In the genomic region with DNA sequence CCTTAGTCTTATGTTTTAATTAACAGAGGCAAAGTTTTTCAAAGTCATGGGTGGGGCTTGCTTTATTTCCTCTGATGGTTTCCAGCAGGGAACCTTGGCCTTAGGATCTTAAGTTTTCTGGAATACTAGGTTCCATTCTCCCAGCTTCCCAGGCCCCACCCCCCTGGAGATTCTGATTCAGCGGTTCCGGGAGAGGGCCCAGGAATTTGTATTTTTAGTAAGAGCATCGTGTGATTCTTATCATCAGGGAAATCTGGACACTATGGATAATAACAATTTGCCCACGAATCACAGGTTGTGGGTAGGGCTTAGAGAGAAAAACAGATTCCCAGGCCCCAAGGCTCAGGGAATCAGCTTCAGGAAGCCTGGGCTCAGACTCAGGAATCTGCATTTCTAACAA, we compare ENCODE assay signal across 25 cellular contexts.
A peak's percentile ranks its signal among the peaks of the same experiment; 100 is the strongest.
DNase-seq lines count a peak whose midpoint lies in the region; ATAC-seq and TF ChIP-seq lines count a peak whose summit lies in the region.
"Had no signal": no experiment of that assay in that cellular context is flagged by ENCODE, and none has a peak within 500 bp of the region (broad histone marks: within the 10 kb centered on the region; RNA-seq: fewer than 3 reads in every experiment).

No MANE protein-coding gene starts in this region.

- H3K9me3 Mint-ChIP-seq in immature natural killer cell, result no peaks in the 10 kb centered on the region
- H3K9me3 Mint-ChIP-seq: activated CD4-positive, alpha-beta T cell treated with anti-CD3 and anti-CD28 coated beads, Interleukin-2, amount 10 ng/mL, durations not matched to agents 7 days and 5 days; memory B cell; neural crest cell; stimulated activated naive CD8-positive, alpha-beta T cell treated with anti-CD3 and anti-CD28 coated beads, Interleukin-15, Interleukin-2, amounts not matched to agents 100 ng/mL and 50 ng/mL, for 24 hours had no signal

- H3K4me3 ChIP-seq in right cardiac atrium (ENCODE audit: low read length) (no peak overlapping the region), brain microvascular endothelial cell (ENCODE audit: low read depth, low read length) (no peak overlapping the region), Peyer's patch (no peak overlapping the region)
- H3K4me3 ChIP-seq: thyroid gland had no signal

- H3K36me3 Mint-ChIP-seq in immature natural killer cell, result peaks cover 0 to 9% (median 4%) of the 10 kb centered on the region in 3 donors

- H3K27me3 Mint-ChIP-seq in immature natural killer cell (ENCODE audit: low read depth in 3 of 3), result no peaks in the 10 kb centered on the region
- H3K27me3 Mint-ChIP-seq: activated CD4-positive, alpha-beta T cell treated with anti-CD3 and anti-CD28 coated beads, Interleukin-2, amount 10 ng/mL, durations not matched to agents 7 days and 5 days; memory B cell; stimulated activated naive CD8-positive, alpha-beta T cell treated with anti-CD3 and anti-CD28 coated beads, Interleukin-15, Interleukin-2, amounts not matched to agents 100 ng/mL and 50 ng/mL, for 24 hours had no signal

- H3K4me1 Mint-ChIP-seq in immature natural killer cell, result peaks cover 12 to 13% of the 10 kb centered on the region in 2 donors

- intact Hi-C loops in right cardiac atrium (cut with DNase I), result loop anchor here in 1 of 4 donors (10.0 kb wide), 1 partner anchor 290 kb away; no protein-coding TSS in a partner anchor

- H3K27me3 ChIP-seq in right cardiac atrium (ENCODE audit: control insufficient read depth, insufficient read depth) (no peaks in the 10 kb centered on the region), brain microvascular endothelial cell (replicated peaks) (no peaks in the 10 kb centered on the region), Peyer's patch (no peaks in the 10 kb centered on the region)
- H3K27me3 ChIP-seq: SJCRH30, thyroid gland had no signal

- H3K36me3 ChIP-seq in brain microvascular endothelial cell (replicated peaks) (no peaks in the 10 kb centered on the region), Peyer's patch (no peaks in the 10 kb centered on the region)
- H3K36me3 ChIP-seq: SJCRH30, thyroid gland had no signal

- 50% methylated on average over 4 of the region's 4 CpGs for WGBS in right cardiac atrium

- no peak overlapping the region for H3K4me3 Mint-ChIP-seq in immature natural killer cell
- H3K4me3 Mint-ChIP-seq: activated CD4-positive, alpha-beta T cell treated with anti-CD3 and anti-CD28 coated beads, Interleukin-2, amount 10 ng/mL, durations not matched to agents 7 days and 5 days; activated T-cell treated with anti-CD3 and anti-CD28 coated beads, Interleukin-2, amount 50 U/mL, for 72 hours; memory B cell; neural crest cell; stimulated activated naive CD8-positive, alpha-beta T cell treated with anti-CD3 and anti-CD28 coated beads, Interleukin-15, Interleukin-2, amounts not matched to agents 100 ng/mL and 50 ng/mL, for 24 hours had no signal

- no peaks in the 10 kb centered on the region for H3K4me1 ChIP-seq in right cardiac atrium (ENCODE audit: control insufficient read depth, insufficient read depth, low read length)
- H3K4me1 ChIP-seq in Peyer's patch, result no peaks in the 10 kb centered on the region
- H3K4me1 ChIP-seq: parathyroid adenoma, SJCRH30, thyroid gland had no signal

- no peak overlapping the region for H3K27ac Mint-ChIP-seq in immature natural killer cell
- H3K27ac Mint-ChIP-seq: activated CD4-positive, alpha-beta T cell treated with anti-CD3 and anti-CD28 coated beads, Interleukin-2, amount 10 ng/mL, durations not matched to agents 7 days and 5 days; memory B cell; stimulated activated naive CD8-positive, alpha-beta T cell treated with anti-CD3 and anti-CD28 coated beads, Interleukin-15, Interleukin-2, amounts not matched to agents 100 ng/mL and 50 ng/mL, for 24 hours had no signal

- TF ChIP-seq CTCF in brain microvascular endothelial cell (IDR thresholded peaks at IDR 0.05; ENCODE audit: low read depth, low read length, missing control alignments), result no peak
- no peak for TF ChIP-seq CTCF in Peyer's patch (IDR thresholded peaks at IDR 0.05)

- ATAC-seq in right cardiac atrium, result peak; percentile 64 to 96
- ATAC-seq: activated T-cell treated with anti-CD3 and anti-CD28 coated beads, Interleukin-2, amount 50 U/mL, for 72 hours; left colon had no signal

- DNase-seq in GM03348 (ENCODE audit: low spot score) (peak; percentile 50), ecto neural progenitor cell (ENCODE audit: low spot score) (peak; percentile 12), right cardiac atrium (peak; percentile 48 to 64 (median 58)), stromal cell of bone marrow (ENCODE audit: low read depth) (peak; percentile 31), immature natural killer cell (no peak), brain microvascular endothelial cell (no peak), Peyer's patch (no peak)
- DNase-seq: activated CD4-positive, alpha-beta T cell treated with anti-CD3 and anti-CD28 coated beads, Interleukin-2, amount 10 ng/mL, durations not matched to agents 7 days and 5 days; activated T-cell treated with anti-CD3 and anti-CD28 coated beads, Interleukin-2, amount 50 U/mL, for 72 hours; caudate nucleus; COR-L47; cortex of kidney; foreskin melanocyte; left colon; NCI-H146; NCI-H774; SJCRH30; stimulated activated CD8-positive, alpha-beta memory T cell treated with anti-CD3 and anti-CD28 coated beads, Interleukin-4, amount 100 ng/mL, for 48 hours; T-helper 9 cell; thyroid gland had no signal

- H3K9me3 ChIP-seq in right cardiac atrium (ENCODE audit: control insufficient read depth, low read length) (no peaks in the 10 kb centered on the region), Peyer's patch (no peaks in the 10 kb centered on the region)
- H3K9me3 ChIP-seq: SJCRH30, thyroid gland had no signal

- TF ChIP-seq POLR2A in Peyer's patch (IDR thresholded peaks at IDR 0.05), result no peak

- in situ Hi-C loops in brain microvascular endothelial cell (cut with HindIII; ENCODE audit: low pct_ligation_motif_present, low sequenced_read_pairs), result no loop called here

- H3K27ac ChIP-seq in right cardiac atrium (ENCODE audit: low read length), result no peak overlapping the region
- no peak overlapping the region for H3K27ac ChIP-seq in brain microvascular endothelial cell
- H3K27ac ChIP-seq in Peyer's patch, result peak overlapping the region in 1 of 4 donors; percentile 14
- H3K27ac ChIP-seq: C4-2B, parathyroid adenoma, SJCRH30, thyroid gland had no signal

Comparison
In these comparisons a context has a peak if more than half of its experiments do, and no peak if none do; other contexts are left out.
1. DNase-seq: peak in GM03348 (single experiment), ecto neural progenitor cell (single experiment), right cardiac atrium (3 of 3) and stromal cell of bone marrow (single experiment); none in immature natural killer cell (0 of 3), brain microvascular endothelial cell (single experiment) and Peyer's patch (0 of 3).